Comparison of ENCODE assay signal across 8 cellular contexts in the genomic region with DNA sequence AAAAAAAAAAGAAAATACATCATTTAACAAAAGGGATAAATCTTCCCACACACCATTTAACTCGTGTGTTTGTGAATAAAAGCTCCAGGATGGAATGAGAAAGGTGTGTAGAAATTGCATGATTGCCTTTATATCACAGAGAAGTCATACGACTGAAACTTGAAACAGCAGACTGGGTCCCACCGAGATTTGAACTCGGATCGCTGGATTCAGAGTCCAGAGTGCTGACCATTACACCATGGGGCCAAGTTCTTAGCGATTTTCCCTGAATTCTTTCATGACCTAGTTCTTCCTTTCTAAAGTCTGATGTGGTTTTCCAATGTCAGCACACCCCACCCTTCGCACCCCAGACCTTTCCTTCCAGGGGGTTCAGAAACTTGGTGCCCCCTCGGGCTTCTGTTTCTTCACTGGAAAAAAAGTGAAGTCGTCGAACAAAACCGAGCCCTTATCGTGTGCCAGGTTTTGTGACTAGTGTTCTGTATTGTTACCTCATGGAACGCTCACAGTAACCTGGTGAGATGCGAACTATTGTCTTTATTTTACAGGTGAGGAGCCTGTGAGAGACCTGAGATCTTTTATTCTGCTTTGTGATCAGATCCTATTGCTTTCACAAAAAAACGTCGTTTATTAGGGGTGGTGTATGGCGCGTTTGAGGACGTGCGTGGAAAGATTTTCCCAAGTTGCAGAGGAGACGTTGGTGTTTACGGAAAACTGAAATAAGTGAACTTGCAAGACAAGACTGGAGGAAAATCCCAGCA.
DNase-seq lines count a peak whose midpoint lies in the region; ATAC-seq and TF ChIP-seq lines count a peak whose summit lies in the region.

No MANE protein-coding gene starts in this region.

- intact Hi-C loops in A673 (cut with micrococcal nuclease; ENCODE audit: unreplicated experiment), result no loop called here
- intact Hi-C loops in uterus (cut with DNase I; ENCODE audit: low total_unique reads), result no loop called here

- H3K4me3 ChIP-seq in A673 (ENCODE audit: low read depth, low read length, poor library complexity, severe bottlenecking), result peak overlapping the region; percentile 64
- peak overlapping the region; percentile 76 for H3K4me3 ChIP-seq in GM12865 (ENCODE audit: low read depth, low read length)
- peak overlapping the region; percentile 45 to 75 for H3K4me3 ChIP-seq in mucosa of rectum (ENCODE audit: low read length in 2 of 2)
- H3K4me3 ChIP-seq in uterus, result peak overlapping the region; percentile 32 to 55

- no peaks in the 10 kb centered on the region for H3K36me3 ChIP-seq in A673 (ENCODE audit: insufficient read depth, low read length, poor library complexity, severe bottlenecking)
- no peaks in the 10 kb centered on the region for H3K36me3 ChIP-seq in mucosa of rectum (ENCODE audit: control insufficient read depth in 2 of 2, insufficient read depth in 2 of 2, low read length in 2 of 2)
- no peaks in the 10 kb centered on the region for H3K36me3 ChIP-seq in uterus

- H3K9me3 ChIP-seq in A673 (ENCODE audit: low read depth, low read length, poor library complexity, severe bottlenecking) (no peaks in the 10 kb centered on the region), mucosa of rectum (ENCODE audit: control insufficient read depth in 2 of 2, low read length in 2 of 2) (no peaks in the 10 kb centered on the region), uterus (no peaks in the 10 kb centered on the region)

- BruUV-seq in A673 (replicated peaks; lab: Mats Ljungman, UMichigan), result no TSS peak

- ATAC-seq in esophagus mucosa (peak; percentile 67), HG02884 (IDR thresholded peaks at IDR 0.05; ENCODE audit: unreplicated experiment) (no peak)

- peak overlapping the region; percentile 49 for H3K27ac ChIP-seq in A673 (ENCODE audit: low read depth, low read length, poor library complexity, severe bottlenecking)
- peak overlapping the region; percentile 84 to 85 for H3K27ac ChIP-seq in mucosa of rectum (ENCODE audit: low read depth in 2 of 2, low read length in 2 of 2)
- peak overlapping the region; percentile 66 to 85 for H3K27ac ChIP-seq in uterus

- no peaks in the 10 kb centered on the region for H3K4me1 ChIP-seq in A673 (ENCODE audit: insufficient read depth, low read length, poor library complexity, severe bottlenecking)
- peaks cover 16 to 22% of the 10 kb centered on the region in 2 donors for H3K4me1 ChIP-seq in mucosa of rectum (ENCODE audit: control insufficient read depth in 2 of 2, insufficient read depth in 2 of 2, low read length in 2 of 2)
- no peaks in the 10 kb centered on the region for H3K4me1 ChIP-seq in uterus

- DNase-seq in A673 (ENCODE audit: low spot score) (peak; percentile 89), GM12865 (ENCODE audit: low read depth) (peak; percentile 82), NCI-H2227 treated with DMSO at 0.1 percent for 48 hours (lab: John Stamatoyannopoulos, UW) (peak; percentile 82), uterus (peak; percentile 80 to 82)
- DNase-seq in activated CD4-positive, CD25-positive, alpha-beta regulatory T cell treated with anti-CD3 and anti-CD28 coated beads, Interleukin-2, amount 50 U/mL, for 72 hours, result peak; percentile 56

- POLR2A ChIA-PET in A673 (lab: Charles Lee; ENCODE audit: low non-redundant PET), result interaction anchor here (0.6 kb wide), 1 partner anchor 27 kb away, joined by 6 read pairs; no protein-coding TSS in a partner anchor

- CTCF ChIA-PET in A673 (lab: Charles Lee), result no interaction called here

- peak overlapping the region; percentile 63 to 73 for H3K9ac ChIP-seq in mucosa of rectum (ENCODE audit: low read depth in 1 of 2, low read length in 2 of 2)

- TF ChIP-seq POLR2A in uterus (IDR thresholded peaks at IDR 0.05), result no peak

- no peak for TF ChIP-seq CTCF in A673 (conservative IDR thresholded peaks at IDR 0.05; ENCODE audit: low read depth, low read length)
- TF ChIP-seq CTCF in GM12865 (IDR thresholded peaks at IDR 0.05; ENCODE audit: insufficient read depth, low read depth, low read length, missing control alignments), result no peak
- TF ChIP-seq CTCF in uterus (IDR thresholded peaks at IDR 0.05), result peak in 1 of 4 experiments; percentile 28

- no peaks in the 10 kb centered on the region for H3K27me3 ChIP-seq in A673 (replicated peaks; ENCODE audit: insufficient read depth, low read depth, low read length, poor library complexity)
- no peaks in the 10 kb centered on the region for H3K27me3 ChIP-seq in mucosa of rectum (ENCODE audit: control insufficient read depth in 2 of 2, insufficient read depth in 2 of 2, low read length in 2 of 2)
- no peaks in the 10 kb centered on the region for H3K27me3 ChIP-seq in uterus
